Comparison of ENCODE assay signal across 1 cellular context in genomic region chr10:86770412-86770960, GRCh38.
TF ChIP-seq lines count a peak whose summit lies in the region.

No MANE protein-coding gene starts in this region.

TF ChIP-seq in IMR-90, 13 proteins besides CTCF, POLR2A, EP300 and RAD21:
- TF ChIP-seq BHLHE40 (IDR thresholded peaks at IDR 0.05; ENCODE audit: low read depth, low read length) (no peak), NFE2L2 (IDR thresholded peaks at IDR 0.05; ENCODE audit: low read depth, low read length) (no peak), MXI1 (IDR thresholded peaks at IDR 0.05; ENCODE audit: borderline replicate concordance, low read depth, low read length) (no peak), SMC3 (IDR thresholded peaks at IDR 0.05; ENCODE audit: low read depth, low read length) (no peak), RCOR1 (IDR thresholded peaks at IDR 0.05; ENCODE audit: insufficient replicate concordance, low read length) (no peak), FOS (IDR thresholded peaks at IDR 0.05; ENCODE audit: low read depth, low read length) (no peak), CEBPB (IDR thresholded peaks at IDR 0.05; ENCODE audit: low read depth, low read length) (no peak), MAZ (IDR thresholded peaks at IDR 0.05; ENCODE audit: borderline replicate concordance, low read depth, low read length) (no peak), CHD1 (IDR thresholded peaks at IDR 0.05; ENCODE audit: low read depth, low read length) (no peak), MAFK (IDR thresholded peaks at IDR 0.05; ENCODE audit: low read depth, low read length) (no peak), RFX5 (IDR thresholded peaks at IDR 0.05; ENCODE audit: low read depth, low read length) (no peak), USF2 (IDR thresholded peaks at IDR 0.05; ENCODE audit: low read depth, low read length) (no peak), ELK1 (IDR thresholded peaks at IDR 0.05; ENCODE audit: borderline replicate concordance, low read depth, low read length) (no peak)
